ENCODE assay signal across 11 cellular contexts in the genomic region with DNA sequence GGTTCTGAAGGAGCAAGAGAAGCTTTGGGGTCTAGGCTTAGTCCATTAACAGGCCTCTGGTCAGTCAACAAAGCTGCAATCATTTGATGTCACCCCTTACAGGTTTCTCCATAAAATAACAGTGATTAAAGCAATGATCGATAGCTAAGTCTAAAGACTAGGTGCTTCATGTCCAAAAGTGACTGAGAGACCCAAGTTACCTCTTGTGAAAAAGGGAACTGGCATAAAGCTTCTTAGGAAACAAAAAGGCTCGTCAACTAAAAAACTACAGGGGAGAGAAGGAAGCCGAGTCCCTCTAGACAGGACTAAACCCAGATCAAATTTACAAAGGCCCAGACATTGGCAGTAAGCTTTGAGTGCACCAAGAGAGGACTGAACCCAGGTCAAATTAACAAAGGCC. TPM values are rescaled to one million over a fixed set of nuclear protein-coding genes. Genes with fewer than 3 reads are reported as not detected.
DNase-seq lines count a peak whose midpoint lies in the region; ATAC-seq and TF ChIP-seq lines count a peak whose summit lies in the region.
"Had no signal": no experiment of that assay in that cellular context is flagged by ENCODE, and none has a peak within 500 bp of the region (broad histone marks: within the 10 kb centered on the region; RNA-seq: fewer than 3 reads in every experiment).

No MANE protein-coding gene starts in this region.

- H3K9me3 Mint-ChIP-seq in endodermal cell = no peaks in the 10 kb centered on the region
- H3K9me3 Mint-ChIP-seq in stimulated activated effector memory CD8-positive, alpha-beta T cell treated with anti-CD3 and anti-CD28 coated beads, Interleukin-12 subunit alpha, Interleukin-12 subunit beta, amount 100 ng/mL, for 72 hours = no peaks in the 10 kb centered on the region

- no peaks in the 10 kb centered on the region for H3K27me3 Mint-ChIP-seq in endodermal cell (ENCODE audit: insufficient read depth)

- peaks cover 7% of the 10 kb centered on the region for H3K36me3 Mint-ChIP-seq in endodermal cell (ENCODE audit: low read depth)
- peaks cover 13% of the 10 kb centered on the region for H3K36me3 Mint-ChIP-seq in stimulated activated effector memory CD8-positive, alpha-beta T cell treated with anti-CD3 and anti-CD28 coated beads, Interleukin-12 subunit alpha, Interleukin-12 subunit beta, amount 100 ng/mL, for 72 hours

- no peak overlapping the region for H3K4me3 ChIP-seq in right atrium auricular region
- peak overlapping the region; percentile 88 for H3K4me3 ChIP-seq in NB4 (ENCODE audit: low read depth, low read length)
- H3K4me3 ChIP-seq in endodermal cell (ENCODE audit: low read length) = peak overlapping the region; percentile 81

- no peak for TF ChIP-seq POLR2A in NB4 (IDR thresholded peaks at IDR 0.05; ENCODE audit: extremely low read depth, insufficient read length)

- H3K9ac ChIP-seq in endodermal cell (ENCODE audit: extremely low read depth, low read length, poor library complexity, severe bottlenecking) = no peak overlapping the region

- no peak for ATAC-seq in left cardiac atrium
- no peak for ATAC-seq in stimulated activated effector memory CD8-positive, alpha-beta T cell treated with anti-CD3 and anti-CD28 coated beads, Interleukin-12 subunit alpha, Interleukin-12 subunit beta, amount 100 ng/mL, for 72 hours

- H3K27me3 ChIP-seq in right atrium auricular region = no peaks in the 10 kb centered on the region
- no peaks in the 10 kb centered on the region for H3K27me3 ChIP-seq in endodermal cell (ENCODE audit: control insufficient read depth, insufficient read depth, low read length, poor library complexity, severe bottlenecking)

- H3K27ac Mint-ChIP-seq in endodermal cell = no peak overlapping the region
- H3K27ac Mint-ChIP-seq in stimulated activated effector memory CD8-positive, alpha-beta T cell treated with anti-CD3 and anti-CD28 coated beads, Interleukin-12 subunit alpha, Interleukin-12 subunit beta, amount 100 ng/mL, for 72 hours = no peak overlapping the region

- H3K4me1 ChIP-seq in right atrium auricular region (peaks cover 0 to 65% of the 10 kb centered on the region in 2 donors), endodermal cell (ENCODE audit: control insufficient read depth, insufficient read depth, low read length) (no peaks in the 10 kb centered on the region)

- intact Hi-C loops in left cardiac atrium (cut with DNase I) = loop anchor here in 1 of 2 donors (5.0 kb wide), 1 partner anchor 36 kb away; the partner anchor contains the start of gene ADPRHL1

- H3K4me3 Mint-ChIP-seq in endodermal cell = no peak overlapping the region
- H3K4me3 Mint-ChIP-seq in stimulated activated effector memory CD8-positive, alpha-beta T cell treated with anti-CD3 and anti-CD28 coated beads, Interleukin-12 subunit alpha, Interleukin-12 subunit beta, amount 100 ng/mL, for 72 hours = peak overlapping the region; percentile 23

- H3K36me3 ChIP-seq in right atrium auricular region = no peaks in the 10 kb centered on the region
- no peaks in the 10 kb centered on the region for H3K36me3 ChIP-seq in endodermal cell (ENCODE audit: control insufficient read depth, insufficient read depth, low read length)

- whole genome bisulfite sequencing in endodermal cell (ENCODE audit: insufficient coverage in 1 of 2, insufficient read length in 1 of 2), 2 experiments = 87 to 94% methylated on average over 3 of the region's 3 CpGs

- DNase-seq in right atrium auricular region (ENCODE audit: low spot score) = no peak
- no peak for DNase-seq in left cardiac atrium
- DNase-seq in NB4 (ENCODE audit: low read depth) = peak; percentile 33
- no peak for DNase-seq in endodermal cell
- DNase-seq in stimulated activated effector memory CD8-positive, alpha-beta T cell treated with anti-CD3 and anti-CD28 coated beads, Interleukin-12 subunit alpha, Interleukin-12 subunit beta, amount 100 ng/mL, for 72 hours (ENCODE audit: low spot score in 2 of 2) = peak in 1 of 2 donors; percentile 26
- no peak for DNase-seq in stimulated activated CD4-positive, alpha-beta T cell treated with anti-CD3 and anti-CD28 coated beads, Interleukin-4, amount 100 ng/mL, for 4 hours
- no peak for DNase-seq in HuH-7.5 (ENCODE audit: low spot score)
- no peak for DNase-seq in NCI-H748 (lab: John Stamatoyannopoulos, UW; ENCODE audit: unreplicated experiment)
- DNase-seq: dermis blood vessel endothelial cell, NCI-H2081, posterior cingulate gyrus had no signal

- no peaks in the 10 kb centered on the region for H3K9me3 ChIP-seq in right atrium auricular region
- H3K9me3 ChIP-seq in endodermal cell (ENCODE audit: control insufficient read depth, low read length) = no peaks in the 10 kb centered on the region

- TF ChIP-seq CTCF in right atrium auricular region (IDR thresholded peaks at IDR 0.05) = no peak
- no peak for TF ChIP-seq CTCF in NB4 (IDR thresholded peaks at IDR 0.05; ENCODE audit: low read depth, low read length)
- TF ChIP-seq CTCF in endodermal cell (conservative IDR thresholded peaks at IDR 0.05) = no peak

- H3K27ac ChIP-seq in right atrium auricular region = peak overlapping the region; percentile 90 to 94
- no peak overlapping the region for H3K27ac ChIP-seq in endodermal cell (ENCODE audit: low read depth, low read length)

- peaks cover 47% of the 10 kb centered on the region for H3K4me1 Mint-ChIP-seq in endodermal cell
- peaks cover 52% of the 10 kb centered on the region for H3K4me1 Mint-ChIP-seq in stimulated activated effector memory CD8-positive, alpha-beta T cell treated with anti-CD3 and anti-CD28 coated beads, Interleukin-12 subunit alpha, Interleukin-12 subunit beta, amount 100 ng/mL, for 72 hours

RNA-seq across cellular contexts. Expression of gene DCUN1D2, which starts 2.2 kb away (rescaled TPM):
- total RNA-seq in right atrium auricular region (10 to 100 TPM; 45.3 to 65.5 TPM), left cardiac atrium (10 to 100 TPM; 81.1 to 94.3 TPM), endodermal cell (10 to 100 TPM; 35.8 to 44.7 TPM)
- 23.4 TPM for polyA plus RNA-seq in endodermal cell (2013, experiment 1 of 2)
- polyA plus RNA-seq in endodermal cell (2013, experiment 2 of 2) = 23.9 TPM

RNA-seq across cellular contexts. Expression of gene ADPRHL1, which starts 35.0 kb away (rescaled TPM):
- total RNA-seq in right atrium auricular region (100 to 1,000 TPM; 222 to 329 TPM), left cardiac atrium (100 to 1,000 TPM; 241 to 245 TPM), endodermal cell (1 to 10 TPM; 1.6 to 2.9 TPM)
- 2.7 TPM for polyA plus RNA-seq in endodermal cell (2013, experiment 1 of 2)
- 3.2 TPM for polyA plus RNA-seq in endodermal cell (2013, experiment 2 of 2)

Comparison
In these comparisons a context has a peak if more than half of its experiments do, and no peak if none do; other contexts are left out.
1. H3K4me3 ChIP-seq: peak in NB4 (single experiment) and endodermal cell (single experiment); none in right atrium auricular region (0 of 2).
2. RNA of gene ADPRHL1, which starts 35.0 kb away (total RNA-seq): 222 to 329 TPM in right atrium auricular region and 241 to 245 TPM in left cardiac atrium; 1.6 to 2.9 TPM in endodermal cell; every median in the first group is over 10 times any median in the second.